In the genomic region with DNA sequence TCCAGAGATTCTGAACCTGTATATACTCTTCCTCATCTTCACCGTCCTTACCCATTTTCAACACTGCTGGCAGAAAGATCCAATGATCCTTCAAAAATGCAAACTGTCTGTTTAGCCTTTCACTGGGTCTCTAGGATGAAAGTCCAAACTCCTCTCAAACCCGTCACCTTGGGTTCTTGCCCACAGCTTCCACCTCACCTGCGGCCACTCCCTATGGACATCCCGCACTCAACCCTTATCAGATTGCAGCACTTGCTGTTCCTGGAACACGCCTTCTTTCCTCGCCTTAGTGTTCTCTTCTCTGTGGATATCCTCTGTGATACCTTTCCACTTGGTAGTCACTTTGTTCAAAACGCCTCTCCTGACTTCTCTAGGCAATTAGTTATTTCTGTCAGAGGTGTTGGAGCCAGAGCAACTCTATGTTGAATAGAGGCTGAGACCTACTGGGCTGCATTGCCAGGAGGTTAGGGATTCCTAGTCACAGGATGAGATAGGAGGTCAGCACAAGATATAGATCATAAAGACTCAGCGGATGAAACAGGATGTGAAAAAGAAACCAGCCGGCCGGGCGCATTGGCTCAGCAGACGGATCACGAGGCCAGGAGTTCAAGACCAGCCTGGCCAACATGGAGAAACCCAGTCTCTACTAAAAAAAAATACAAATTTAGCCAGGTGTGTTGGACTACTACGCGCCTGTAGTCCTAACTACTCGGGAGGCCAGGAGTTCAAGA, we compare ENCODE assay signal across 28 cellular contexts.
"Had no signal": no experiment of that assay in that cellular context is flagged by ENCODE, and none has a peak within 500 bp of the region (broad histone marks: within the 10 kb centered on the region; RNA-seq: fewer than 3 reads in every experiment).

No MANE protein-coding gene starts in this region.

- H3K27me3 Mint-ChIP-seq: activated CD4-positive, alpha-beta memory T cell treated with anti-CD3 and anti-CD28 coated beads, Interleukin-2, amount 10 ng/mL, durations not matched to agents 7 days and 5 days; activated CD8-positive, alpha-beta memory T cell treated with anti-CD3 and anti-CD28 coated beads, Interleukin-2, amount 10 ng/mL, durations not matched to agents 7 days and 5 days; activated naive CD4-positive, alpha-beta T cell treated with anti-CD3 and anti-CD28 coated beads, Interleukin-2, amount 50 U/mL, for 24 hours; stimulated activated naive CD8-positive, alpha-beta T cell treated with anti-CD3 and anti-CD28 coated beads, Interleukin-15, amount 100 ng/mL, for 72 hours had no signal

- H3K9me3 Mint-ChIP-seq: stimulated activated effector memory CD8-positive, alpha-beta T cell treated with anti-CD3 and anti-CD28 coated beads, Interleukin-12 subunit alpha, Interleukin-12 subunit beta, amount 100 ng/mL, for 72 hours; stimulated activated naive CD8-positive, alpha-beta T cell treated with anti-CD3 and anti-CD28 coated beads, Interleukin-15, amount 100 ng/mL, for 72 hours had no signal

- H3K9ac ChIP-seq: parathyroid adenoma had no signal

- DNase-seq: activated CD4-positive, alpha-beta memory T cell treated with anti-CD3 and anti-CD28 coated beads, Interleukin-2, amount 10 ng/mL, durations not matched to agents 7 days and 5 days; activated CD4-positive, alpha-beta T cell treated with anti-CD3 and anti-CD28 coated beads for 48 hours; activated CD8-positive, alpha-beta memory T cell treated with anti-CD3 and anti-CD28 coated beads, Interleukin-2, amount 10 ng/mL, durations not matched to agents 7 days and 5 days; activated gamma-delta T cell; activated T-cell treated with anti-CD3 and anti-CD28 coated beads for 4 hours; aorta; brain microvascular endothelial cell; caudate nucleus; dorsolateral prefrontal cortex; hypothalamus; left cardiac atrium; nephron progenitor cell; nucleus accumbens; right cardiac atrium; stimulated activated CD4-positive, alpha-beta T cell treated with anti-CD3 and anti-CD28 coated beads, Interleukin-2, amount 100 ng/mL, for 24 hours; stimulated activated naive CD8-positive, alpha-beta T cell treated with anti-CD3 and anti-CD28 coated beads, Interleukin-15, amount 100 ng/mL, for 72 hours had no signal

- ATAC-seq: activated CD8-positive, alpha-beta memory T cell treated with anti-CD3 and anti-CD28 coated beads, Interleukin-2, amount 10 ng/mL, durations not matched to agents 7 days and 5 days; left cardiac atrium; right cardiac atrium; stimulated activated effector memory CD8-positive, alpha-beta T cell treated with anti-CD3 and anti-CD28 coated beads, Interleukin-12 subunit alpha, Interleukin-12 subunit beta, amount 100 ng/mL, for 72 hours; stimulated activated naive CD8-positive, alpha-beta T cell treated with anti-CD3 and anti-CD28 coated beads, Interleukin-15, amount 100 ng/mL, for 72 hours had no signal

- H3K4me3 ChIP-seq: dorsolateral prefrontal cortex, esophagus muscularis mucosa, skin epidermis, suprapubic skin, tibial nerve, vagina had no signal

- FAIRE-seq: frontal cortex, islet of Langerhans had no signal

- H3K4me3 Mint-ChIP-seq: activated CD4-positive, alpha-beta memory T cell treated with anti-CD3 and anti-CD28 coated beads, Interleukin-2, amount 10 ng/mL, durations not matched to agents 7 days and 5 days; activated CD8-positive, alpha-beta memory T cell treated with anti-CD3 and anti-CD28 coated beads, Interleukin-2, amount 10 ng/mL, durations not matched to agents 7 days and 5 days; activated naive CD4-positive, alpha-beta T cell treated with anti-CD3 and anti-CD28 coated beads, Interleukin-2, amount 50 U/mL, for 24 hours; mesothelial cell of epicardium; nephron progenitor cell; stimulated activated effector memory CD8-positive, alpha-beta T cell treated with anti-CD3 and anti-CD28 coated beads, Interleukin-12 subunit alpha, Interleukin-12 subunit beta, amount 100 ng/mL, for 72 hours; stimulated activated naive CD8-positive, alpha-beta T cell treated with anti-CD3 and anti-CD28 coated beads, Interleukin-15, amount 100 ng/mL, for 72 hours; T-helper 1 cell treated with Interleukin-12 subunit alpha and Interleukin-12 subunit beta and Interleukin-4 antibody, amounts not matched to agents 30 μg/mL and 1 μg/mL, for 36 hours had no signal

- H3K36me3 ChIP-seq: brain microvascular endothelial cell, esophagus muscularis mucosa, suprapubic skin, tibial nerve, vagina had no signal

- H3K27me3 ChIP-seq: brain microvascular endothelial cell, dorsolateral prefrontal cortex, esophagus muscularis mucosa, suprapubic skin, tibial nerve, vagina had no signal

- H2AFZ ChIP-seq: parathyroid adenoma had no signal

- H3K79me2 ChIP-seq: parathyroid adenoma had no signal

- H3K27ac Mint-ChIP-seq: activated CD4-positive, alpha-beta memory T cell treated with anti-CD3 and anti-CD28 coated beads, Interleukin-2, amount 10 ng/mL, durations not matched to agents 7 days and 5 days; activated CD8-positive, alpha-beta memory T cell treated with anti-CD3 and anti-CD28 coated beads, Interleukin-2, amount 10 ng/mL, durations not matched to agents 7 days and 5 days; activated naive CD4-positive, alpha-beta T cell treated with anti-CD3 and anti-CD28 coated beads, Interleukin-2, amount 50 U/mL, for 24 hours; mesothelial cell of epicardium; nephron progenitor cell; stimulated activated effector memory CD8-positive, alpha-beta T cell treated with anti-CD3 and anti-CD28 coated beads, Interleukin-12 subunit alpha, Interleukin-12 subunit beta, amount 100 ng/mL, for 72 hours; stimulated activated naive CD8-positive, alpha-beta T cell treated with anti-CD3 and anti-CD28 coated beads, Interleukin-15, amount 100 ng/mL, for 72 hours; T-helper 1 cell treated with Interleukin-12 subunit alpha and Interleukin-12 subunit beta and Interleukin-4 antibody, amounts not matched to agents 30 μg/mL and 1 μg/mL, for 36 hours had no signal

- H3K9me3 ChIP-seq: esophagus muscularis mucosa, suprapubic skin, vagina had no signal

- H3K27ac ChIP-seq: brain microvascular endothelial cell, dorsolateral prefrontal cortex, esophagus muscularis mucosa, parathyroid adenoma, skin epidermis, suprapubic skin, vagina had no signal

- H3K36me3 Mint-ChIP-seq: activated CD8-positive, alpha-beta memory T cell treated with anti-CD3 and anti-CD28 coated beads, Interleukin-2, amount 10 ng/mL, durations not matched to agents 7 days and 5 days; activated naive CD4-positive, alpha-beta T cell treated with anti-CD3 and anti-CD28 coated beads, Interleukin-2, amount 50 U/mL, for 24 hours; mesothelial cell of epicardium; stimulated activated effector memory CD8-positive, alpha-beta T cell treated with anti-CD3 and anti-CD28 coated beads, Interleukin-12 subunit alpha, Interleukin-12 subunit beta, amount 100 ng/mL, for 72 hours had no signal
